9 cellular contexts compared by ENCODE assay signal in the genomic region with DNA sequence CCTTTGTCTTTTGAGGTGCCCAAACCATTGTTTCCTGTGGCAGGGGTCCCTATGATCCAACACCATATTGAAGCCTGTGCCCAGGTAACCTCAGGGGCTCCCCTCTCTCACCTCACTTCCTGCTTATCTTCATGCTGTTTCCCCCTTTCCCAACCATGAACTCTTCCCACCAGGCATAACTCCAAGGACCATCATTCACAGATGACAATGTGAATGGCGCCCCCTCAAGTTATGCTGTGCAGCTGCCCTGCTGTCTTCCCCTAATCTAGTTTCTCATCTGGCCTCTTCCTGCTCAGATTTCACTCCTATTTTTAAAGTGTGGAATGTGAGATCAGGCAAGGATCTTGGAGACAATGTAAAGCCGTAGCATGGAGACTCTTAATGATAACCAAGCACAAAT. TPM values are rescaled to one million over a fixed set of nuclear protein-coding genes. Genes with fewer than 3 reads are reported as not detected.
A peak's percentile ranks its signal among the peaks of the same experiment; 100 is the strongest.
DNase-seq lines count a peak whose midpoint lies in the region; ATAC-seq and TF ChIP-seq lines count a peak whose summit lies in the region.
"Had no signal": no experiment of that assay in that cellular context is flagged by ENCODE, and none has a peak within 500 bp of the region (broad histone marks: within the 10 kb centered on the region; RNA-seq: fewer than 3 reads in every experiment).

No MANE protein-coding gene starts in this region.

- intact Hi-C loops in left ventricle myocardium inferior (cut with micrococcal nuclease) (no loop called here), upper lobe of right lung (cut with DNase I) (no loop called here), lower leg skin (cut with DNase I; ENCODE audit: low total_unique reads) (no loop called here)

- H3K27ac ChIP-seq in cardiac muscle cell, result no peak overlapping the region
- no peak overlapping the region for H3K27ac ChIP-seq in left ventricle myocardium inferior (replicated peaks)
- no peak overlapping the region for H3K27ac ChIP-seq in upper lobe of right lung

- TF ChIP-seq POLR2A in lower leg skin (IDR thresholded peaks at IDR 0.05), result no peak

- ATAC-seq in stimulated activated naive B cell treated with anti-CD40 and anti-IgM and Interleukin-4, amounts not matched to agents 10 μg/mL and 1 μg/mL and 100 μg/mL, for 72 hours (replicated peaks), result no peak
- ATAC-seq in upper lobe of right lung, result no peak
- ATAC-seq in HG03175 (IDR thresholded peaks at IDR 0.05; ENCODE audit: unreplicated experiment), result no peak

- DNase-seq in cardiac muscle cell (ENCODE audit: low read depth in 1 of 2, low spot score in 1 of 2), result no peak
- DNase-seq in left ventricle myocardium inferior, result no peak
- peak; percentile 40 for DNase-seq in OCI-M1 (lab: John Stamatoyannopoulos, UW)
- DNase-seq in endothelial cell (ENCODE audit: low spot score), result no peak
- no peak for DNase-seq in stimulated activated naive B cell treated with anti-CD40 and anti-IgM and Interleukin-4, amounts not matched to agents 10 μg/mL and 1 μg/mL and 100 μg/mL, for 72 hours
- DNase-seq in upper lobe of right lung, result no peak
- no peak for DNase-seq in lower leg skin (ENCODE audit: low spot score in 2 of 2)
- DNase-seq: stimulated activated CD4-positive, alpha-beta T cell treated with anti-CD3 and anti-CD28 coated beads, Interleukin-4, amount 100 ng/mL, for 4 hours had no signal

- H3K9me3 ChIP-seq in cardiac muscle cell (ENCODE audit: low read depth) (no peaks in the 10 kb centered on the region), left ventricle myocardium inferior (replicated peaks) (no peaks in the 10 kb centered on the region), upper lobe of right lung (no peaks in the 10 kb centered on the region)

- TF ChIP-seq CTCF in cardiac muscle cell (IDR thresholded peaks at IDR 0.05; ENCODE audit: low read depth, low read length) (peak; percentile 26), left ventricle myocardium inferior (IDR thresholded peaks at IDR 0.05; ENCODE audit: borderline replicate concordance) (no peak), endothelial cell (IDR thresholded peaks at IDR 0.05; ENCODE audit: unreplicated experiment) (no peak), upper lobe of right lung (IDR thresholded peaks at IDR 0.05) (no peak), lower leg skin (IDR thresholded peaks at IDR 0.05) (no peak)

- H3K9me3 Mint-ChIP-seq in endothelial cell (ENCODE audit: unreplicated experiment), result no peaks in the 10 kb centered on the region
- H3K9me3 Mint-ChIP-seq in stimulated activated naive B cell treated with anti-CD40 and anti-IgM and Interleukin-4, amounts not matched to agents 10 μg/mL and 1 μg/mL and 100 μg/mL, for 72 hours, result no peaks in the 10 kb centered on the region

- no peak overlapping the region for H3K27ac Mint-ChIP-seq in endothelial cell (ENCODE audit: unreplicated experiment)
- no peak overlapping the region for H3K27ac Mint-ChIP-seq in stimulated activated naive B cell treated with anti-CD40 and anti-IgM and Interleukin-4, amounts not matched to agents 10 μg/mL and 1 μg/mL and 100 μg/mL, for 72 hours

- H3K4me1 Mint-ChIP-seq in endothelial cell (ENCODE audit: unreplicated experiment), result peaks cover 50% of the 10 kb centered on the region
- H3K4me1 Mint-ChIP-seq in stimulated activated naive B cell treated with anti-CD40 and anti-IgM and Interleukin-4, amounts not matched to agents 10 μg/mL and 1 μg/mL and 100 μg/mL, for 72 hours, result peaks cover 33 to 46% of the 10 kb centered on the region in 2 donors

- peaks cover 23% of the 10 kb centered on the region for H3K27me3 Mint-ChIP-seq in endothelial cell (ENCODE audit: unreplicated experiment)
- H3K27me3 Mint-ChIP-seq in stimulated activated naive B cell treated with anti-CD40 and anti-IgM and Interleukin-4, amounts not matched to agents 10 μg/mL and 1 μg/mL and 100 μg/mL, for 72 hours, result peaks cover 28 to 29% of the 10 kb centered on the region in 2 donors

- peaks cover 14% of the 10 kb centered on the region for H3K36me3 Mint-ChIP-seq in endothelial cell (ENCODE audit: low read depth, unreplicated experiment)
- peaks cover 28 to 39% of the 10 kb centered on the region in 2 donors for H3K36me3 Mint-ChIP-seq in stimulated activated naive B cell treated with anti-CD40 and anti-IgM and Interleukin-4, amounts not matched to agents 10 μg/mL and 1 μg/mL and 100 μg/mL, for 72 hours

- H3K4me1 ChIP-seq in cardiac muscle cell (ENCODE audit: low read depth), result peaks cover 25% of the 10 kb centered on the region
- peaks cover 48% of the 10 kb centered on the region for H3K4me1 ChIP-seq in left ventricle myocardium inferior
- peaks cover 21% of the 10 kb centered on the region for H3K4me1 ChIP-seq in upper lobe of right lung

- WGBS in lower leg skin, 2 donors, result 84 to 94% methylated on average over 2 of the region's 2 CpGs

- H3K36me3 ChIP-seq in cardiac muscle cell, result no peaks in the 10 kb centered on the region
- H3K36me3 ChIP-seq in left ventricle myocardium inferior, result peaks cover 37% of the 10 kb centered on the region
- peaks cover 15% of the 10 kb centered on the region for H3K36me3 ChIP-seq in upper lobe of right lung

- H3K4me3 ChIP-seq in cardiac muscle cell, result no peak overlapping the region
- no peak overlapping the region for H3K4me3 ChIP-seq in left ventricle myocardium inferior
- H3K4me3 ChIP-seq in upper lobe of right lung, result no peak overlapping the region
- no peak overlapping the region for H3K4me3 ChIP-seq in lower leg skin (ENCODE audit: low read depth, poor library complexity, severe bottlenecking)

- peak overlapping the region; percentile 16 for H3K4me3 Mint-ChIP-seq in endothelial cell (ENCODE audit: unreplicated experiment)
- H3K4me3 Mint-ChIP-seq in stimulated activated naive B cell treated with anti-CD40 and anti-IgM and Interleukin-4, amounts not matched to agents 10 μg/mL and 1 μg/mL and 100 μg/mL, for 72 hours, result peak overlapping the region; percentile 91 to 94

- H3K27me3 ChIP-seq in cardiac muscle cell (peaks cover 8% of the 10 kb centered on the region), left ventricle myocardium inferior (ENCODE audit: low read depth) (peaks cover 19% of the 10 kb centered on the region), upper lobe of right lung (peaks cover 22% of the 10 kb centered on the region)

RNA-seq across cellular contexts. Expression of a gene that starts 1.4 kb away (rescaled TPM):
- total RNA-seq in cardiac muscle cell, result 35.0 and 45.5 TPM in 2 replicates
- polyA plus RNA-seq in cardiac muscle cell, result 52.7 and 67.5 TPM in 2 replicates
- 22.0 TPM for total RNA-seq in left ventricle myocardium inferior
- total RNA-seq in endothelial cell (ENCODE audit: unreplicated experiment), result 30.2 TPM
- 25.3 TPM for total RNA-seq in upper lobe of right lung
- total RNA-seq in lower leg skin, result 10 to 100 TPM in 3 of 4 donors, 1 to 10 TPM in 1; 5.4 to 29.9 (median 19.8) TPM

RNA-seq across cellular contexts. Expression of a gene that starts 14.1 kb away (rescaled TPM):
- total RNA-seq in cardiac muscle cell (6.4 and 9.5 TPM in 2 replicates), left ventricle myocardium inferior (not detected), endothelial cell (ENCODE audit: unreplicated experiment) (1.6 TPM), upper lobe of right lung (0.55 TPM), lower leg skin (under 1 TPM in 1 of 4 donors, not detected in 3; 0.26 TPM)
- polyA plus RNA-seq in cardiac muscle cell, result 3.3 and 4.3 TPM in 2 replicates

RNA-seq across cellular contexts. Expression of a gene that starts 43.5 kb away (rescaled TPM):
- 286 and 301 TPM in 2 replicates for total RNA-seq in cardiac muscle cell
- 208 and 218 TPM in 2 replicates for polyA plus RNA-seq in cardiac muscle cell
- total RNA-seq in left ventricle myocardium inferior, result 104 TPM
- 4.1 TPM for total RNA-seq in endothelial cell (ENCODE audit: unreplicated experiment)
- 45.3 TPM for total RNA-seq in upper lobe of right lung
- total RNA-seq in lower leg skin, result 10 to 100 TPM; 37.8 to 73.1 (median 58.4) TPM

RNA-seq across cellular contexts. Expression of a gene that starts 43.7 kb away (rescaled TPM):
- total RNA-seq in cardiac muscle cell, result 6.7 and 7.4 TPM in 2 replicates
- 8.2 and 12.2 TPM in 2 replicates for polyA plus RNA-seq in cardiac muscle cell
- 2.5 TPM for total RNA-seq in left ventricle myocardium inferior
- total RNA-seq in endothelial cell (ENCODE audit: unreplicated experiment), result not detected
- total RNA-seq in upper lobe of right lung, result 2.9 TPM
- total RNA-seq in lower leg skin, result 1 to 10 TPM in 2 of 4 donors, under 1 TPM in 2; 0.17 to 2.1 (median 1.0) TPM
